8 cellular contexts compared by ENCODE assay signal in genomic region chr11:130434521-130435223, GRCh38. TPM values are rescaled to one million over a fixed set of nuclear protein-coding genes. Genes with fewer than 3 reads are reported as not detected.
DNase-seq lines count a peak whose midpoint lies in the region; ATAC-seq, FAIRE-seq and TF ChIP-seq lines count a peak whose summit lies in the region.

No MANE protein-coding gene starts in this region.

- no peaks in the 10 kb centered on the region for H3K9me3 Mint-ChIP-seq in neural crest cell

- DNase-seq in H54 (ENCODE audit: insufficient read length, low spot score): peak; percentile 44
- peak; percentile 59 for DNase-seq in LNCaP clone FGC (ENCODE audit: low read depth)
- no peak for DNase-seq in RWPE2 (ENCODE audit: low spot score)
- peak; percentile 42 for DNase-seq in activated gamma-delta T cell treated with anti-CD3 and anti-CD28 coated beads, Interleukin-2, amount 50 U/mL, for 16 hours (ENCODE audit: low read depth)
- peak; percentile 61 for DNase-seq in foreskin melanocyte
- peak; percentile 71 for DNase-seq in neural crest cell (ENCODE audit: low read depth, low spot score)
- peak in 44 of 49 donors; percentile 13 to 84 (median 67) for DNase-seq in substantia nigra (lab: John Stamatoyannopoulos, UW)

- ATAC-seq in RWPE2 (ENCODE audit: low read depth): peak; percentile 78

- H3K27ac ChIP-seq in RWPE2 (ENCODE audit: poor library complexity, severe bottlenecking): peak overlapping the region; percentile 32
- peak overlapping the region; percentile 36 for H3K27ac ChIP-seq in substantia nigra (ENCODE audit: low read depth, low read length, poor library complexity, severe bottlenecking)

- no peak for TF ChIP-seq POLR2A in H54 (IDR thresholded peaks at IDR 0.05; ENCODE audit: low read depth, low read length)

- peaks cover 5% of the 10 kb centered on the region for H3K4me1 Mint-ChIP-seq in neural crest cell

- no peaks in the 10 kb centered on the region for H3K4me1 ChIP-seq in ES-I3 (ENCODE audit: insufficient read depth, low read length)
- H3K4me1 ChIP-seq in RWPE2 (ENCODE audit: insufficient read depth, poor library complexity, severe bottlenecking): peaks cover 4% of the 10 kb centered on the region

- H3K27me3 Mint-ChIP-seq in neural crest cell (ENCODE audit: low read depth): peaks cover 19% of the 10 kb centered on the region

- peak; percentile 86 for TF ChIP-seq CTCF in LNCaP clone FGC (IDR thresholded peaks at IDR 0.05; ENCODE audit: control insufficient read depth, extremely low read depth, insufficient read depth)
- peak; percentile 93 for TF ChIP-seq CTCF in RWPE2 (IDR thresholded peaks at IDR 0.05; ENCODE audit: poor library complexity, severe bottlenecking)
- TF ChIP-seq CTCF in neural crest cell (conservative IDR thresholded peaks at IDR 0.05): peak; percentile 74

- peak overlapping the region; percentile 70 for H3K4me3 ChIP-seq in LNCaP clone FGC (ENCODE audit: low read depth, low read length)
- peak overlapping the region; percentile 51 for H3K4me3 ChIP-seq in RWPE2 (ENCODE audit: severe bottlenecking)

- H3K27ac Mint-ChIP-seq in neural crest cell (ENCODE audit: unreplicated experiment): no peak overlapping the region

- H3K36me3 ChIP-seq in ES-I3 (ENCODE audit: insufficient read depth, low read length) (no peaks in the 10 kb centered on the region), RWPE2 (ENCODE audit: low read depth) (no peaks in the 10 kb centered on the region)

- H3K36me3 Mint-ChIP-seq in neural crest cell (ENCODE audit: low read depth): no peaks in the 10 kb centered on the region

- H3K9me3 ChIP-seq in ES-I3 (ENCODE audit: control insufficient read depth, insufficient read depth, low read length) (no peaks in the 10 kb centered on the region), RWPE2 (ENCODE audit: severe bottlenecking) (no peaks in the 10 kb centered on the region)

- FAIRE-seq in H54 (lab: Jason Lieb, UNC): peak; percentile 89

- H3K27me3 ChIP-seq in RWPE2 (ENCODE audit: insufficient read depth, poor library complexity, severe bottlenecking): peaks cover 12% of the 10 kb centered on the region

- H3K9ac ChIP-seq in ES-I3 (ENCODE audit: low read depth, low read length): peak overlapping the region; percentile 75

- H3K4me3 Mint-ChIP-seq in neural crest cell: no peak overlapping the region

RNA-seq across cellular contexts. Expression of gene ADAMTS8, which starts 6.3 kb away (rescaled TPM):
- 0.21 TPM in 1 of 2 replicates, not detected in the other for total RNA-seq in neural crest cell

RNA-seq across cellular contexts. Expression of gene ADAMTS15, which starts 13.8 kb away (rescaled TPM):
- total RNA-seq in neural crest cell: 7.5 and 7.7 TPM in 2 replicates
